Comparison of ENCODE assay signal across 19 cellular contexts in genomic region chr1:16119504-16119903, GRCh38. TPM values are rescaled to one million over a fixed set of nuclear protein-coding genes. Genes with fewer than 3 reads are reported as not detected.
DNase-seq lines count a peak whose midpoint lies in the region; ATAC-seq, FAIRE-seq and TF ChIP-seq lines count a peak whose summit lies in the region.
"Had no signal": no experiment of that assay in that cellular context is flagged by ENCODE, and none has a peak within 500 bp of the region (broad histone marks: within the 10 kb centered on the region; RNA-seq: fewer than 3 reads in every experiment).

No MANE protein-coding gene starts in this region.

- no peaks in the 10 kb centered on the region for H3K9me3 Mint-ChIP-seq in neural crest cell
- H3K9me3 Mint-ChIP-seq: H9 had no signal

- H3K4me3 Mint-ChIP-seq in neural crest cell: no peak overlapping the region
- H3K4me3 Mint-ChIP-seq: H9 had no signal

- no peaks in the 10 kb centered on the region for H3K27me3 Mint-ChIP-seq in neural crest cell (ENCODE audit: low read depth)

- no peaks in the 10 kb centered on the region for H3K36me3 Mint-ChIP-seq in neural crest cell (ENCODE audit: low read depth)

- peaks cover 25% of the 10 kb centered on the region for H3K4me1 Mint-ChIP-seq in neural crest cell

- H3K27ac ChIP-seq in 22Rv1 (peak overlapping the region; percentile 98), VCaP (peak overlapping the region; percentile 64; the same call in 1 of the 2 replicates), dorsolateral prefrontal cortex (no peak overlapping the region)

- no peak for ATAC-seq in GM21717 (IDR thresholded peaks at IDR 0.05; ENCODE audit: unreplicated experiment)

- no peak for DNase-seq in neural crest cell (ENCODE audit: low read depth, low spot score)
- DNase-seq in NCI-H146 treated with DMSO at 0.1 percent for 48 hours (lab: John Stamatoyannopoulos, UW; ENCODE audit: unreplicated experiment): no peak
- no peak for DNase-seq in dorsolateral prefrontal cortex
- DNase-seq: ACHN, NCI-H1105, NCI-H1694 treated with DMSO at 0.1 percent for 48 hours, NCI-H510A, NCI-H774, RPMI8226 had no signal

- intact Hi-C loops in dorsolateral prefrontal cortex (cut with DNase I): no loop called here

- TF ChIP-seq CTCF in 22Rv1 (IDR thresholded peaks at IDR 0.05): no peak
- TF ChIP-seq CTCF in VCaP (conservative IDR thresholded peaks at IDR 0.05): no peak
- no peak for TF ChIP-seq CTCF in neural crest cell (conservative IDR thresholded peaks at IDR 0.05)
- TF ChIP-seq CTCF in dorsolateral prefrontal cortex (IDR thresholded peaks at IDR 0.05 in 54 of 56, conservative IDR thresholded peaks at IDR 0.05 in 2 of 56; ENCODE audit: low read depth in 1 of 56, partially characterized antibody in 56 of 56): no peak

- H3K4me3 ChIP-seq in dorsolateral prefrontal cortex: no peak overlapping the region
- H3K4me3 ChIP-seq: K562 had no signal

- H3K27me3 ChIP-seq in dorsolateral prefrontal cortex: peaks cover 0 to 4% (median 0%) of the 10 kb centered on the region in 45 donors

- peak overlapping the region; percentile 19 for H3K27ac Mint-ChIP-seq in neural crest cell (ENCODE audit: unreplicated experiment)

- peak; percentile 54 for FAIRE-seq in G401.6 (lab: Jason Lieb, UNC)
- FAIRE-seq: D721Med, GM12892, GM18507, K562 had no signal

RNA-seq across cellular contexts. Expression of gene EPHA2, which starts 36.4 kb away (rescaled TPM):
- total RNA-seq in neural crest cell (21.7 and 25.0 TPM in 2 replicates), dorsolateral prefrontal cortex (10 to 100 TPM in 5 of 120 experiments, 1 to 10 TPM in 115; 1.4 to 14.6 (median 4.4) TPM)

RNA-seq across cellular contexts. Expression of gene FAM131C, which starts 46.1 kb away (rescaled TPM):
- total RNA-seq in neural crest cell (0.48 and 0.68 TPM in 2 replicates), dorsolateral prefrontal cortex (10 to 100 TPM in 14 of 120 experiments, 1 to 10 TPM in 106; 2.2 to 15.3 (median 7.6) TPM)
- total RNA-seq: OCI-LY7 had no signal

Comparison
In these comparisons a context has a peak if more than half of its experiments do, and no peak if none do; other contexts are left out.
1. H3K27ac ChIP-seq: peak in 22Rv1 (single experiment) and VCaP (single experiment); none in dorsolateral prefrontal cortex (0 of 59).